14 cellular contexts compared by ENCODE assay signal in genomic region chr20:62644802-62645496, GRCh38. TPM values are rescaled to one million over a fixed set of nuclear protein-coding genes. Genes with fewer than 3 reads are reported as not detected.
DNase-seq lines count a peak whose midpoint lies in the region; ATAC-seq and TF ChIP-seq lines count a peak whose summit lies in the region.
"Had no signal": no experiment of that assay in that cellular context is flagged by ENCODE, and none has a peak within 500 bp of the region (broad histone marks: within the 10 kb centered on the region; RNA-seq: fewer than 3 reads in every experiment).

No MANE protein-coding gene starts in this region.

- peak overlapping the region; percentile 95 for H3K4me3 ChIP-seq in PC-3 (ENCODE audit: low read length)
- H3K4me3 ChIP-seq in epithelial cell of esophagus (ENCODE audit: low read length) = no peak overlapping the region

- peaks cover 64% of the 10 kb centered on the region for H3K4me1 Mint-ChIP-seq in activated CD8-positive, alpha-beta memory T cell treated with anti-CD3 and anti-CD28 coated beads, Interleukin-2, amount 10 ng/mL, durations not matched to agents 7 days and 5 days
- peaks cover 30 to 78% of the 10 kb centered on the region in 2 donors for H3K4me1 Mint-ChIP-seq in stimulated activated naive B cell treated with anti-CD40 and anti-IgM and Interleukin-4, amounts not matched to agents 10 μg/mL and 1 μg/mL and 100 μg/mL, for 72 hours

- DNase-seq in activated CD8-positive, alpha-beta memory T cell treated with anti-CD3 and anti-CD28 coated beads, Interleukin-2, amount 10 ng/mL, durations not matched to agents 7 days and 5 days = peak; percentile 56
- no peak for DNase-seq in activated CD8-positive, alpha-beta memory T cell treated with anti-CD3 and anti-CD28 coated beads, Interleukin-2, amount 50 U/mL, for 4 hours
- DNase-seq in PC-3 (peak; percentile 46), epithelial cell of esophagus (ENCODE audit: low read depth) (peak; percentile 32), kidney glomerular epithelial cell (lab: John Stamatoyannopoulos, UW) (no peak), GDM1 (lab: John Stamatoyannopoulos, UW) (no peak)
- no peak for DNase-seq in stimulated activated naive B cell treated with anti-CD40 and anti-IgM and Interleukin-4, amounts not matched to agents 10 μg/mL and 1 μg/mL and 100 μg/mL, for 72 hours
- DNase-seq in stimulated activated CD4-positive, alpha-beta T cell treated with anti-CD3 and anti-CD28 coated beads, Interleukin-2, amount 100 ng/mL, for 24 hours = no peak
- DNase-seq: H7, islet precursor cell, NCI-H187 treated with DMSO at 0.1 percent for 48 hours, OCI-M1, retina had no signal

- H2AFZ ChIP-seq in PC-3 (ENCODE audit: low read length) = no peak overlapping the region

- CTCF ChIA-PET in activated CD8-positive, alpha-beta memory T cell treated with anti-CD3 and anti-CD28 coated beads, Interleukin-2, amount 10 ng/mL, durations not matched to agents 7 days and 5 days (lab: Charles Lee) = interaction anchor here (0.7 to 4.3 kb wide), 3 partner anchors 21 to 147 kb away, joined by 3 to 30 read pairs (median 3); no protein-coding TSS in a partner anchor
- CTCF ChIA-PET in PC-3 (lab: Charles Lee) = interaction anchor here (0.6 to 1.1 kb wide), 2 partner anchors 27 to 43 kb away, joined by 3 to 5 read pairs; no protein-coding TSS in a partner anchor

- peaks cover 25% of the 10 kb centered on the region for H3K36me3 Mint-ChIP-seq in activated CD8-positive, alpha-beta memory T cell treated with anti-CD3 and anti-CD28 coated beads, Interleukin-2, amount 10 ng/mL, durations not matched to agents 7 days and 5 days
- H3K36me3 Mint-ChIP-seq in stimulated activated naive B cell treated with anti-CD40 and anti-IgM and Interleukin-4, amounts not matched to agents 10 μg/mL and 1 μg/mL and 100 μg/mL, for 72 hours = peaks cover 7 to 19% of the 10 kb centered on the region in 2 donors

- H3K27ac ChIP-seq in PC-3 (ENCODE audit: low read length) = peak overlapping the region; percentile 44

- no TSS peak for BruUV-seq in PC-3 (replicated peaks; lab: Mats Ljungman, UMichigan)

- H3F3A ChIP-seq in PC-3 (ENCODE audit: low read length, unreplicated experiment) = no peaks in the 10 kb centered on the region

- H3K4me1 ChIP-seq in PC-3 (ENCODE audit: insufficient read depth, low read length) = peaks cover 48% of the 10 kb centered on the region

- H3K9me3 Mint-ChIP-seq in activated CD8-positive, alpha-beta memory T cell treated with anti-CD3 and anti-CD28 coated beads, Interleukin-2, amount 10 ng/mL, durations not matched to agents 7 days and 5 days (ENCODE audit: low read depth) = no peaks in the 10 kb centered on the region
- H3K9me3 Mint-ChIP-seq in stimulated activated naive B cell treated with anti-CD40 and anti-IgM and Interleukin-4, amounts not matched to agents 10 μg/mL and 1 μg/mL and 100 μg/mL, for 72 hours = no peaks in the 10 kb centered on the region

- H3K4me2 ChIP-seq in PC-3 (ENCODE audit: low read length) = peak overlapping the region; percentile 89

- no peak for ATAC-seq in activated CD8-positive, alpha-beta memory T cell treated with anti-CD3 and anti-CD28 coated beads, Interleukin-2, amount 10 ng/mL, durations not matched to agents 7 days and 5 days
- peak; percentile 12 for ATAC-seq in PC-3
- ATAC-seq in stimulated activated naive B cell treated with anti-CD40 and anti-IgM and Interleukin-4, amounts not matched to agents 10 μg/mL and 1 μg/mL and 100 μg/mL, for 72 hours (replicated peaks) = no peak
- ATAC-seq: activated CD4-positive, CD25-positive, alpha-beta regulatory T cell treated with anti-CD3 and anti-CD28 coated beads, Interleukin-2, amount 50 U/mL, for 24 hours had no signal

- H3K9ac ChIP-seq in PC-3 (ENCODE audit: low read length) = peak overlapping the region; percentile 91

- no peaks in the 10 kb centered on the region for H3K9me3 ChIP-seq in PC-3 (ENCODE audit: low read length)

- H3K4me3 Mint-ChIP-seq in activated CD8-positive, alpha-beta memory T cell treated with anti-CD3 and anti-CD28 coated beads, Interleukin-2, amount 10 ng/mL, durations not matched to agents 7 days and 5 days = peak overlapping the region; percentile 82
- peak overlapping the region in 1 of 2 donors; percentile 32 for H3K4me3 Mint-ChIP-seq in stimulated activated naive B cell treated with anti-CD40 and anti-IgM and Interleukin-4, amounts not matched to agents 10 μg/mL and 1 μg/mL and 100 μg/mL, for 72 hours

- H3K79me2 ChIP-seq in PC-3 (ENCODE audit: low read length) = peaks cover 85% of the 10 kb centered on the region

- peak overlapping the region; percentile 54 for H3K27ac Mint-ChIP-seq in activated CD8-positive, alpha-beta memory T cell treated with anti-CD3 and anti-CD28 coated beads, Interleukin-2, amount 10 ng/mL, durations not matched to agents 7 days and 5 days
- peak overlapping the region; percentile 67 for H3K27ac Mint-ChIP-seq in stimulated activated naive B cell treated with anti-CD40 and anti-IgM and Interleukin-4, amounts not matched to agents 10 μg/mL and 1 μg/mL and 100 μg/mL, for 72 hours

- H3K27me3 Mint-ChIP-seq in activated CD8-positive, alpha-beta memory T cell treated with anti-CD3 and anti-CD28 coated beads, Interleukin-2, amount 10 ng/mL, durations not matched to agents 7 days and 5 days = no peaks in the 10 kb centered on the region
- H3K27me3 Mint-ChIP-seq in stimulated activated naive B cell treated with anti-CD40 and anti-IgM and Interleukin-4, amounts not matched to agents 10 μg/mL and 1 μg/mL and 100 μg/mL, for 72 hours = no peaks in the 10 kb centered on the region

- TF ChIP-seq CTCF in PC-3 (conservative IDR thresholded peaks at IDR 0.05; ENCODE audit: low read depth, low read length) = no peak
- no peak for TF ChIP-seq CTCF in epithelial cell of esophagus (IDR thresholded peaks at IDR 0.05; ENCODE audit: insufficient read depth, low read depth, low read length, missing control alignments)

- H4K20me1 ChIP-seq in PC-3 (ENCODE audit: low read length) = peaks cover 72% of the 10 kb centered on the region

- POLR2A ChIA-PET in PC-3 (lab: Charles Lee; ENCODE audit: unreplicated experiment) = interaction anchor here (0.5 to 1.9 kb wide), 3 partner anchors 16 to 59 kb away, joined by 10 to 19 read pairs (median 17); no protein-coding TSS in a partner anchor

- H3K36me3 ChIP-seq in PC-3 (ENCODE audit: low read depth, low read length) = peaks cover 39% of the 10 kb centered on the region; the same call in 1 of the 2 replicates

- H3K9me2 ChIP-seq in PC-3 (replicated peaks; ENCODE audit: low read length) = no peaks in the 10 kb centered on the region

- intact Hi-C loops in PC-3 (cut with micrococcal nuclease) = no loop called here

- no peaks in the 10 kb centered on the region for H3K27me3 ChIP-seq in PC-3 (ENCODE audit: low read length)

RNA-seq across cellular contexts. Expression of gene SLCO4A1, which starts 2.6 kb away (rescaled TPM):
- total RNA-seq in activated CD8-positive, alpha-beta memory T cell treated with anti-CD3 and anti-CD28 coated beads, Interleukin-2, amount 10 ng/mL, durations not matched to agents 7 days and 5 days = 10 to 100 TPM; 74.7 to 79.2 TPM
- 161 and 162 TPM in 2 replicates for total RNA-seq in PC-3 (2014; rRNA removed)

Comparison
In these comparisons a context has a peak if more than half of its experiments do, and no peak if none do; other contexts are left out.
1. DNase-seq: peak in activated CD8-positive, alpha-beta memory T cell treated with anti-CD3 and anti-CD28 coated beads, Interleukin-2, amount 10 ng/mL, durations not matched to agents 7 days and 5 days (single experiment), PC-3 (single experiment) and epithelial cell of esophagus (single experiment); none in activated CD8-positive, alpha-beta memory T cell treated with anti-CD3 and anti-CD28 coated beads, Interleukin-2, amount 50 U/mL, for 4 hours (single experiment), stimulated activated naive B cell treated with anti-CD40 and anti-IgM and Interleukin-4, amounts not matched to agents 10 μg/mL and 1 μg/mL and 100 μg/mL, for 72 hours (single experiment), stimulated activated CD4-positive, alpha-beta T cell treated with anti-CD3 and anti-CD28 coated beads, Interleukin-2, amount 100 ng/mL, for 24 hours (0 of 2), kidney glomerular epithelial cell (single experiment) and GDM1 (single experiment).